ENCODE assay signal across 16 cellular contexts in genomic region chr14:76930549-76930948, GRCh38.
A peak's percentile ranks its signal among the peaks of the same experiment; 100 is the strongest.
DNase-seq lines count a peak whose midpoint lies in the region; ATAC-seq and TF ChIP-seq lines count a peak whose summit lies in the region.
"Had no signal": no experiment of that assay in that cellular context is flagged by ENCODE, and none has a peak within 500 bp of the region (broad histone marks: within the 10 kb centered on the region; RNA-seq: fewer than 3 reads in every experiment).

No MANE protein-coding gene starts in this region.

- no peak overlapping the region for H3K4me3 Mint-ChIP-seq in activated CD8-positive, alpha-beta memory T cell treated with anti-CD3 and anti-CD28 coated beads, Interleukin-2, amount 10 ng/mL, durations not matched to agents 7 days and 5 days
- no peak overlapping the region for H3K4me3 Mint-ChIP-seq in brain

- H4K20me1 ChIP-seq in KMS-11 (ENCODE audit: insufficient read depth), result no peaks in the 10 kb centered on the region

- no peaks in the 10 kb centered on the region for H3K79me2 ChIP-seq in KMS-11 (ENCODE audit: insufficient read depth, low read depth)

- no peak overlapping the region for H2AFZ ChIP-seq in KMS-11 (ENCODE audit: low read depth)

- intact Hi-C loops in psoas muscle (cut with DNase I), result no loop called here

- H3K27me3 ChIP-seq in KMS-11 (ENCODE audit: insufficient read depth, low read depth) (no peaks in the 10 kb centered on the region), psoas muscle (ENCODE audit: insufficient read depth in 3 of 3, low read length in 2 of 3) (no peaks in the 10 kb centered on the region)
- H3K27me3 ChIP-seq: gastroesophageal sphincter, uterus had no signal

- CTCF ChIA-PET in activated CD8-positive, alpha-beta memory T cell treated with anti-CD3 and anti-CD28 coated beads, Interleukin-2, amount 10 ng/mL, durations not matched to agents 7 days and 5 days (lab: Charles Lee), result interaction anchor here (0.9 to 5.3 kb wide), 14 partner anchors 11 to 141 kb away, joined by 3 to 31 read pairs (median 5); no protein-coding TSS in a partner anchor

- peaks cover 1% of the 10 kb centered on the region for H3K36me3 Mint-ChIP-seq in activated CD8-positive, alpha-beta memory T cell treated with anti-CD3 and anti-CD28 coated beads, Interleukin-2, amount 10 ng/mL, durations not matched to agents 7 days and 5 days
- no peaks in the 10 kb centered on the region for H3K36me3 Mint-ChIP-seq in brain
- H3K36me3 Mint-ChIP-seq: naive B cell had no signal

- H3K9ac ChIP-seq in KMS-11, result peak overlapping the region; percentile 29; the same call in 1 of the 2 replicates

- ATAC-seq in activated CD8-positive, alpha-beta memory T cell treated with anti-CD3 and anti-CD28 coated beads, Interleukin-2, amount 10 ng/mL, durations not matched to agents 7 days and 5 days, result no peak
- ATAC-seq in psoas muscle, result no peak
- no peak for ATAC-seq in GM19328 (IDR thresholded peaks at IDR 0.05; ENCODE audit: unreplicated experiment)
- ATAC-seq in GM19455 (IDR thresholded peaks at IDR 0.05; ENCODE audit: unreplicated experiment), result no peak

- H3K9me3 Mint-ChIP-seq in activated CD8-positive, alpha-beta memory T cell treated with anti-CD3 and anti-CD28 coated beads, Interleukin-2, amount 10 ng/mL, durations not matched to agents 7 days and 5 days (ENCODE audit: low read depth), result no peaks in the 10 kb centered on the region
- peaks cover 0 to 7% (median 0%) of the 10 kb centered on the region in 5 experiments for H3K9me3 Mint-ChIP-seq in brain
- H3K9me3 Mint-ChIP-seq: naive B cell had no signal

- H3K27ac Mint-ChIP-seq in activated CD8-positive, alpha-beta memory T cell treated with anti-CD3 and anti-CD28 coated beads, Interleukin-2, amount 10 ng/mL, durations not matched to agents 7 days and 5 days, result peak overlapping the region; percentile 64
- peak overlapping the region in 3 of 5 experiments; percentile 71 to 100 (median 88) for H3K27ac Mint-ChIP-seq in brain

- no peaks in the 10 kb centered on the region for H3K27me3 Mint-ChIP-seq in activated CD8-positive, alpha-beta memory T cell treated with anti-CD3 and anti-CD28 coated beads, Interleukin-2, amount 10 ng/mL, durations not matched to agents 7 days and 5 days
- H3K27me3 Mint-ChIP-seq in brain, result peaks cover 5% of the 10 kb centered on the region

- WGBS in psoas muscle, 3 donors, result 92 to 95% (median 93%) methylated on average over 9 of the region's 9 CpGs

- TF ChIP-seq CTCF in KMS-11 (conservative IDR thresholded peaks at IDR 0.05; ENCODE audit: low read depth, low read length) (no peak), brain (conservative IDR thresholded peaks at IDR 0.05) (no peak), psoas muscle (IDR thresholded peaks at IDR 0.05) (no peak)

- peak overlapping the region; percentile 93; the same call in 1 of the 2 replicates for H3K4me2 ChIP-seq in KMS-11

- H3K9me3 ChIP-seq in psoas muscle, result no peaks in the 10 kb centered on the region
- H3K9me3 ChIP-seq: gastroesophageal sphincter, uterus had no signal

- DNase-seq in activated CD8-positive, alpha-beta memory T cell treated with anti-CD3 and anti-CD28 coated beads, Interleukin-2, amount 10 ng/mL, durations not matched to agents 7 days and 5 days, result no peak
- no peak for DNase-seq in activated CD8-positive, alpha-beta memory T cell treated with anti-CD3 and anti-CD28 coated beads for 24 hours
- DNase-seq in psoas muscle (no peak), GOT3 (lab: John Stamatoyannopoulos, UW) (no peak)
- DNase-seq: IMR-90, naive B cell, NCI-H1694 treated with DMSO at 0.1 percent for 48 hours, NCI-H774, T1000, uterus had no signal

- peaks cover 61% of the 10 kb centered on the region for H3K4me1 Mint-ChIP-seq in activated CD8-positive, alpha-beta memory T cell treated with anti-CD3 and anti-CD28 coated beads, Interleukin-2, amount 10 ng/mL, durations not matched to agents 7 days and 5 days
- H3K4me1 Mint-ChIP-seq in brain, result peaks cover 98% of the 10 kb centered on the region

- H3K4me1 ChIP-seq in KMS-11 (ENCODE audit: low read depth, poor library complexity, severe bottlenecking), result peaks cover 44% of the 10 kb centered on the region
- H3K4me1 ChIP-seq in psoas muscle, result peaks cover 4% of the 10 kb centered on the region

- no peak overlapping the region for H3K4me3 ChIP-seq in KMS-11 (IDR thresholded peaks at IDR 0.05; ENCODE audit: insufficient read depth, low read depth, low read length)
- H3K4me3 ChIP-seq in psoas muscle, result no peak overlapping the region
- H3K4me3 ChIP-seq: gastroesophageal sphincter, smooth muscle cell, uterus had no signal

- H3K36me3 ChIP-seq in KMS-11 (ENCODE audit: insufficient read depth) (no peaks in the 10 kb centered on the region), psoas muscle (ENCODE audit: insufficient read depth in 1 of 2, low read depth in 1 of 2) (no peaks in the 10 kb centered on the region)
- H3K36me3 ChIP-seq: gastroesophageal sphincter, uterus had no signal

- H3K27ac ChIP-seq in KMS-11 (peak overlapping the region; percentile 69), psoas muscle (peak overlapping the region; percentile 59)
- H3K27ac ChIP-seq: gastroesophageal sphincter, uterus had no signal
